17 cellular contexts compared by ENCODE assay signal in genomic region chr21:41972511-41973205, GRCh38.
"Had no signal": no experiment of that assay in that cellular context is flagged by ENCODE, and none has a peak within 500 bp of the region (broad histone marks: within the 10 kb centered on the region; RNA-seq: fewer than 3 reads in every experiment).

No MANE protein-coding gene starts in this region.

- H3K27me3 ChIP-seq: tibial nerve had no signal

- ATAC-seq: activated naive CD8-positive, alpha-beta T cell treated with anti-CD3 and anti-CD28 coated beads, Interleukin-2, amount 50 U/mL, for 24 hours; stimulated activated naive B cell treated with anti-CD40 and anti-IgM and Interleukin-4, amounts not matched to agents 10 μg/mL and 1 μg/mL and 100 μg/mL, for 72 hours; T-helper 17 cell had no signal

- H3K9me3 ChIP-seq: tibial nerve had no signal

- H3K9me3 Mint-ChIP-seq: activated naive CD8-positive, alpha-beta T cell treated with anti-CD3 and anti-CD28 coated beads, Interleukin-2, amount 50 U/mL, for 24 hours; dendritic cell treated with granulocyte-macrophage colony-stimulating factor and Interleukin-4, amounts not matched to agents 40 ng/mL and 50 ng/mL, for 4 days; stimulated activated naive B cell treated with anti-CD40 and anti-IgM and Interleukin-4, amounts not matched to agents 10 μg/mL and 1 μg/mL and 100 μg/mL, for 72 hours had no signal

- H3K36me3 ChIP-seq: tibial nerve, WERI-Rb-1 had no signal

- H3K27me3 Mint-ChIP-seq: activated naive CD8-positive, alpha-beta T cell treated with anti-CD3 and anti-CD28 coated beads, Interleukin-2, amount 50 U/mL, for 24 hours; dendritic cell treated with granulocyte-macrophage colony-stimulating factor and Interleukin-4, amounts not matched to agents 40 ng/mL and 50 ng/mL, for 4 days; stimulated activated naive B cell treated with anti-CD40 and anti-IgM and Interleukin-4, amounts not matched to agents 10 μg/mL and 1 μg/mL and 100 μg/mL, for 72 hours; T-helper 17 cell had no signal

- H3K4me3 Mint-ChIP-seq: activated naive CD8-positive, alpha-beta T cell treated with anti-CD3 and anti-CD28 coated beads, Interleukin-2, amount 50 U/mL, for 24 hours; dendritic cell treated with granulocyte-macrophage colony-stimulating factor and Interleukin-4, amounts not matched to agents 40 ng/mL and 50 ng/mL, for 4 days; stimulated activated naive B cell treated with anti-CD40 and anti-IgM and Interleukin-4, amounts not matched to agents 10 μg/mL and 1 μg/mL and 100 μg/mL, for 72 hours; T-helper 17 cell had no signal

- H3K27ac Mint-ChIP-seq: activated naive CD8-positive, alpha-beta T cell treated with anti-CD3 and anti-CD28 coated beads, Interleukin-2, amount 50 U/mL, for 24 hours; dendritic cell treated with granulocyte-macrophage colony-stimulating factor and Interleukin-4, amounts not matched to agents 40 ng/mL and 50 ng/mL, for 4 days; stimulated activated naive B cell treated with anti-CD40 and anti-IgM and Interleukin-4, amounts not matched to agents 10 μg/mL and 1 μg/mL and 100 μg/mL, for 72 hours; T-helper 17 cell had no signal

- DNase-seq: activated CD4-positive, alpha-beta T cell treated with anti-CD3 and anti-CD28 coated beads for 48 hours; activated naive CD4-positive, alpha-beta T cell; activated naive CD8-positive, alpha-beta T cell treated with anti-CD3 and anti-CD28 coated beads, Interleukin-2, amount 50 U/mL, for 24 hours; aorta; cerebellar nuclear complex; effector memory CD4-positive, alpha-beta T cell; foreskin melanocyte; midbrain; retina; stimulated activated CD4-positive, alpha-beta T cell treated with anti-CD3 and anti-CD28 coated beads, Interleukin-15, amount 100 ng/mL, for 24 hours; stimulated activated CD4-positive, alpha-beta T cell treated with anti-CD3 and anti-CD28 coated beads, Interleukin-4, amount 100 ng/mL, for 1 hour; stimulated activated naive B cell treated with anti-CD40 and anti-IgM and Interleukin-4, amounts not matched to agents 10 μg/mL and 1 μg/mL and 100 μg/mL, for 72 hours; T-helper 17 cell; WERI-Rb-1 had no signal

- H3K4me3 ChIP-seq: lung, tibial nerve had no signal

- H3K36me3 Mint-ChIP-seq: stimulated activated naive B cell treated with anti-CD40 and anti-IgM and Interleukin-4, amounts not matched to agents 10 μg/mL and 1 μg/mL and 100 μg/mL, for 72 hours had no signal
